ENCODE assay signal across 37 cellular contexts in the genomic region with DNA sequence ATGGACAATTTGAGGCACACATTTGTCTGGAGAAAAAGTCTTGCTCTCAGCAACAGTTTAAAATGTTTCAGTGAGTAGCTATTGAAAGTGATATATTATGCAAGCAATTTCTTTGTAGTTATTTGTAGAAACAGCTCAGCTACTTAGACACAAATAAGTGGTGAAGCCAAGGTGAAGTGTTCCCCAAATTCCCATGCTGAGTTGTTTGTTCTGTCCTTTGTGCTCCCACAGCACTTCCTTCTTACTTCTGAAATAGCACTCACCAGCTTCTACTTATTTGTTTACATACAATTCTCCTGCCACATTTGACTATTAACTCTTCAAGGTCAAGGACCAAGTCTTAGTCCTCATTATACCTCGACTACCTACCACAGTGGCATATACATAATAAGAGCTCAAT.
"Had no signal": no experiment of that assay in that cellular context is flagged by ENCODE, and none has a peak within 500 bp of the region (broad histone marks: within the 10 kb centered on the region; RNA-seq: fewer than 3 reads in every experiment).

No MANE protein-coding gene starts in this region.

- H3K4me3 ChIP-seq: ascending aorta, cardiac muscle cell had no signal

- H3K27me3 Mint-ChIP-seq: activated B cell treated with CpG ODN at 0.5 μM for 24 hours; activated CD4-positive, alpha-beta memory T cell treated with anti-CD3 and anti-CD28 coated beads, Interleukin-2, amount 10 ng/mL, durations not matched to agents 7 days and 5 days; activated CD4-positive, alpha-beta T cell treated with anti-CD3 and anti-CD28 coated beads for 36 hours; activated CD4-positive, alpha-beta T cell treated with anti-CD3 and anti-CD28 coated beads, Interleukin-2, amount 10 ng/mL, durations not matched to agents 7 days and 5 days; activated CD8-positive, alpha-beta memory T cell treated with anti-CD3 and anti-CD28 coated beads, Interleukin-2, amount 10 ng/mL, durations not matched to agents 7 days and 5 days; activated naive CD4-positive, alpha-beta T cell treated with anti-CD3 and anti-CD28 coated beads, Interleukin-2, amount 10 ng/mL, durations not matched to agents 7 days and 5 days; activated naive CD4-positive, alpha-beta T cell treated with anti-CD3 and anti-CD28 coated beads, Interleukin-2, amount 50 U/mL, for 24 hours; activated naive CD8-positive, alpha-beta T cell; activated naive CD8-positive, alpha-beta T cell treated with anti-CD3 and anti-CD28 coated beads, Interleukin-2, amount 10 ng/mL, durations not matched to agents 7 days and 5 days; activated naive CD8-positive, alpha-beta T cell treated with anti-CD3 and anti-CD28 coated beads, Interleukin-2, amount 50 U/mL, for 24 hours; activated T-cell treated with anti-CD3 and anti-CD28 coated beads, Interleukin-2, amount 50 U/mL, for 24 hours; brain; central memory CD8-positive, alpha-beta T cell had no signal

- H3K27ac Mint-ChIP-seq: activated B cell treated with CpG ODN at 0.5 μM for 24 hours; activated CD4-positive, alpha-beta memory T cell treated with anti-CD3 and anti-CD28 coated beads, Interleukin-2, amount 10 ng/mL, durations not matched to agents 7 days and 5 days; activated CD4-positive, alpha-beta T cell treated with anti-CD3 and anti-CD28 coated beads for 36 hours; activated CD4-positive, alpha-beta T cell treated with anti-CD3 and anti-CD28 coated beads, Interleukin-2, amount 10 ng/mL, durations not matched to agents 7 days and 5 days; activated CD8-positive, alpha-beta memory T cell treated with anti-CD3 and anti-CD28 coated beads, Interleukin-2, amount 10 ng/mL, durations not matched to agents 7 days and 5 days; activated CD8-positive, alpha-beta T cell treated with anti-CD3 and anti-CD28 coated beads, Interleukin-2, amount 10 ng/mL, durations not matched to agents 7 days and 5 days; activated naive CD4-positive, alpha-beta T cell treated with anti-CD3 and anti-CD28 coated beads, Interleukin-2, amount 10 ng/mL, durations not matched to agents 7 days and 5 days; activated naive CD4-positive, alpha-beta T cell treated with anti-CD3 and anti-CD28 coated beads, Interleukin-2, amount 50 U/mL, for 24 hours; activated naive CD8-positive, alpha-beta T cell; activated naive CD8-positive, alpha-beta T cell treated with anti-CD3 and anti-CD28 coated beads, Interleukin-2, amount 10 ng/mL, durations not matched to agents 7 days and 5 days; activated naive CD8-positive, alpha-beta T cell treated with anti-CD3 and anti-CD28 coated beads, Interleukin-2, amount 50 U/mL, for 24 hours; activated T-cell treated with anti-CD3 and anti-CD28 coated beads, Interleukin-2, amount 50 U/mL, for 24 hours; activated T-helper 2 cell treated with anti-CD3 and anti-CD28 coated beads, Interferon-gamma antibody, Interleukin-2, Interleukin-4, amounts not matched to agents 10 μg/mL and 5 μg/mL and 100 μg/mL, durations not matched to agents 14 hours and 24 hours and 36 hours; brain; T-helper 1 cell treated with Interleukin-12 subunit alpha and Interleukin-12 subunit beta and Interleukin-4 antibody, amounts not matched to agents 30 μg/mL and 1 μg/mL, for 36 hours; T-helper 2 cell treated with Interferon-gamma antibody and Interleukin-4, amounts not matched to agents 5 μg/mL and 100 μg/mL, for 36 hours had no signal

- H3K27ac ChIP-seq: ascending aorta, cardiac muscle cell, VCaP had no signal

- H3K27me3 ChIP-seq: ascending aorta, cardiac muscle cell had no signal

- H3K4me1 ChIP-seq: ascending aorta had no signal

- H3K4me1 Mint-ChIP-seq: activated B cell treated with CpG ODN at 0.5 μM for 24 hours; activated CD4-positive, alpha-beta memory T cell treated with anti-CD3 and anti-CD28 coated beads, Interleukin-2, amount 10 ng/mL, durations not matched to agents 7 days and 5 days; activated CD4-positive, alpha-beta T cell treated with anti-CD3 and anti-CD28 coated beads for 36 hours; activated CD4-positive, alpha-beta T cell treated with anti-CD3 and anti-CD28 coated beads, Interleukin-2, amount 10 ng/mL, durations not matched to agents 7 days and 5 days; activated CD8-positive, alpha-beta memory T cell treated with anti-CD3 and anti-CD28 coated beads, Interleukin-2, amount 10 ng/mL, durations not matched to agents 7 days and 5 days; activated naive CD4-positive, alpha-beta T cell treated with anti-CD3 and anti-CD28 coated beads, Interleukin-2, amount 10 ng/mL, durations not matched to agents 7 days and 5 days; activated naive CD4-positive, alpha-beta T cell treated with anti-CD3 and anti-CD28 coated beads, Interleukin-2, amount 50 U/mL, for 24 hours; activated naive CD8-positive, alpha-beta T cell treated with anti-CD3 and anti-CD28 coated beads, Interleukin-2, amount 10 ng/mL, durations not matched to agents 7 days and 5 days; activated naive CD8-positive, alpha-beta T cell treated with anti-CD3 and anti-CD28 coated beads, Interleukin-2, amount 50 U/mL, for 24 hours; brain; central memory CD8-positive, alpha-beta T cell had no signal

- H3K4me3 Mint-ChIP-seq: activated B cell treated with CpG ODN at 0.5 μM for 24 hours; activated CD4-positive, alpha-beta memory T cell treated with anti-CD3 and anti-CD28 coated beads, Interleukin-2, amount 10 ng/mL, durations not matched to agents 7 days and 5 days; activated CD4-positive, alpha-beta T cell treated with anti-CD3 and anti-CD28 coated beads for 36 hours; activated CD4-positive, alpha-beta T cell treated with anti-CD3 and anti-CD28 coated beads, Interleukin-2, amount 10 ng/mL, durations not matched to agents 7 days and 5 days; activated CD8-positive, alpha-beta memory T cell treated with anti-CD3 and anti-CD28 coated beads, Interleukin-2, amount 10 ng/mL, durations not matched to agents 7 days and 5 days; activated CD8-positive, alpha-beta T cell treated with anti-CD3 and anti-CD28 coated beads, Interleukin-2, amount 10 ng/mL, durations not matched to agents 7 days and 5 days; activated naive CD4-positive, alpha-beta T cell treated with anti-CD3 and anti-CD28 coated beads, Interleukin-2, amount 10 ng/mL, durations not matched to agents 7 days and 5 days; activated naive CD4-positive, alpha-beta T cell treated with anti-CD3 and anti-CD28 coated beads, Interleukin-2, amount 50 U/mL, for 24 hours; activated naive CD8-positive, alpha-beta T cell; activated naive CD8-positive, alpha-beta T cell treated with anti-CD3 and anti-CD28 coated beads, Interleukin-2, amount 10 ng/mL, durations not matched to agents 7 days and 5 days; activated naive CD8-positive, alpha-beta T cell treated with anti-CD3 and anti-CD28 coated beads, Interleukin-2, amount 50 U/mL, for 24 hours; activated T-cell treated with anti-CD3 and anti-CD28 coated beads, Interleukin-2, amount 50 U/mL, for 24 hours; brain; central memory CD8-positive, alpha-beta T cell; T-helper 1 cell treated with Interleukin-12 subunit alpha and Interleukin-12 subunit beta and Interleukin-4 antibody, amounts not matched to agents 30 μg/mL and 1 μg/mL, for 36 hours; T-helper 2 cell treated with Interferon-gamma antibody and Interleukin-4, amounts not matched to agents 5 μg/mL and 100 μg/mL, for 36 hours had no signal

- DNase-seq: activated B cell treated with CpG ODN at 0.5 μM for 24 hours; activated CD4-positive, alpha-beta memory T cell treated with anti-CD3 and anti-CD28 coated beads, Interleukin-2, amount 10 ng/mL, durations not matched to agents 7 days and 5 days; activated CD4-positive, alpha-beta T cell treated with anti-CD3 and anti-CD28 coated beads for 1 hour; activated CD4-positive, alpha-beta T cell treated with anti-CD3 and anti-CD28 coated beads for 36 hours; activated CD4-positive, alpha-beta T cell treated with anti-CD3 and anti-CD28 coated beads for 48 hours; activated CD4-positive, alpha-beta T cell treated with anti-CD3 and anti-CD28 coated beads, Interleukin-2, amount 10 ng/mL, durations not matched to agents 7 days and 5 days; activated CD4-positive, alpha-beta T cell treated with anti-CD3 and anti-CD28 coated beads, Interleukin-2, amount 50 U/mL, for 48 hours; activated CD8-positive, alpha-beta memory T cell treated with anti-CD3 and anti-CD28 coated beads for 24 hours; activated CD8-positive, alpha-beta memory T cell treated with anti-CD3 and anti-CD28 coated beads, Interleukin-2, amount 10 ng/mL, durations not matched to agents 7 days and 5 days; activated CD8-positive, alpha-beta memory T cell treated with anti-CD3 and anti-CD28 coated beads, Interleukin-2, amount 50 U/mL, for 48 hours; activated CD8-positive, alpha-beta T cell treated with anti-CD3 and anti-CD28 coated beads, Interleukin-2, amount 10 ng/mL, durations not matched to agents 7 days and 5 days; activated effector memory CD4-positive, alpha-beta T cell treated with Interleukin-2 at 50 U/mL for 16 hours; activated gamma-delta T cell; activated naive CD4-positive, alpha-beta T cell treated with anti-CD3 and anti-CD28 coated beads, Interleukin-2, amount 10 ng/mL, durations not matched to agents 7 days and 5 days; activated naive CD4-positive, alpha-beta T cell treated with Interleukin-2 at 50 U/mL for 16 hours; activated naive CD8-positive, alpha-beta T cell treated with anti-CD3 and anti-CD28 coated beads, Interleukin-2, amount 10 ng/mL, durations not matched to agents 7 days and 5 days; activated naive CD8-positive, alpha-beta T cell treated with anti-CD3 and anti-CD28 coated beads, Interleukin-2, amount 50 U/mL, for 24 hours; activated T-cell treated with anti-CD3 and anti-CD28 coated beads, Interleukin-2, amount 50 U/mL, for 24 hours; activated T-cell treated with anti-CD3 and anti-CD28 coated beads, Interleukin-2, amount 50 U/mL, for 48 hours; amygdala; anterior cingulate cortex; caudate nucleus; cerebellar nuclear complex; T-helper 1 cell; T-helper 2 cell; T-helper 9 cell had no signal

- H3K9me3 ChIP-seq: ascending aorta had no signal

- ATAC-seq: activated CD4-positive, alpha-beta T cell treated with anti-CD3 and anti-CD28 coated beads for 36 hours; activated CD4-positive, CD25-positive, alpha-beta regulatory T cell treated with anti-CD3 and anti-CD28 coated beads, Interleukin-2, amount 50 U/mL, for 24 hours; activated CD8-positive, alpha-beta memory T cell treated with anti-CD3 and anti-CD28 coated beads, Interleukin-2, amount 10 ng/mL, durations not matched to agents 7 days and 5 days; activated CD8-positive, alpha-beta T cell treated with anti-CD3 and anti-CD28 coated beads, Interleukin-2, amount 10 ng/mL, durations not matched to agents 7 days and 5 days; activated naive CD8-positive, alpha-beta T cell treated with anti-CD3 and anti-CD28 coated beads, Interleukin-2, amount 50 U/mL, for 24 hours had no signal

- H3K36me3 Mint-ChIP-seq: activated CD8-positive, alpha-beta memory T cell treated with anti-CD3 and anti-CD28 coated beads, Interleukin-2, amount 10 ng/mL, durations not matched to agents 7 days and 5 days; activated naive CD4-positive, alpha-beta T cell treated with anti-CD3 and anti-CD28 coated beads, Interleukin-2, amount 10 ng/mL, durations not matched to agents 7 days and 5 days; activated naive CD4-positive, alpha-beta T cell treated with anti-CD3 and anti-CD28 coated beads, Interleukin-2, amount 50 U/mL, for 24 hours; activated naive CD8-positive, alpha-beta T cell; activated naive CD8-positive, alpha-beta T cell treated with anti-CD3 and anti-CD28 coated beads, Interleukin-2, amount 10 ng/mL, durations not matched to agents 7 days and 5 days; brain had no signal

- H3K36me3 ChIP-seq: ascending aorta, cardiac muscle cell had no signal

- H3K9me3 Mint-ChIP-seq: activated naive CD4-positive, alpha-beta T cell treated with anti-CD3 and anti-CD28 coated beads, Interleukin-2, amount 50 U/mL, for 24 hours had no signal
